In genomic region chr11:102530558-102530957, GRCh38 we compare ENCODE assay signal across 1 cellular context.
A peak's percentile ranks its signal among the peaks of the same experiment; 100 is the strongest.
TF ChIP-seq lines count a peak whose summit lies in the region.

MMP7 (minus strand) TSS chr11:102530747; CDS start chr11:102530700, 47 bp downstream.

TF ChIP-seq in GM12878, 131 proteins besides CTCF, POLR2A, EP300 and RAD21:
- TF ChIP-seq MLLT1 (IDR thresholded peaks at IDR 0.05), result peak; percentile 84
- peak; percentile 43; the same call in 1 of the 2 replicates for TF ChIP-seq MTA2 (IDR thresholded peaks at IDR 0.05; ENCODE audit: low read depth)
- 0 out of 2 replicates have a peak, but pooled peaks have one; percentile 11 for TF ChIP-seq DPF2 (IDR thresholded peaks at IDR 0.05)
- no peak for TF ChIP-seq MYC (IDR thresholded peaks at IDR 0.05; ENCODE audit: insufficient read depth, insufficient read length, insufficient replicate concordance, low read length, severe bottlenecking)
- peak; percentile 67; the same call in 1 of the 2 replicates for TF ChIP-seq SMARCA5 (IDR thresholded peaks at IDR 0.05)
- no peak for TF ChIP-seq ZNF687 (IDR thresholded peaks at IDR 0.05)
- no peak for TF ChIP-seq NRF1 (conservative IDR thresholded peaks at IDR 0.05; ENCODE audit: low read depth, low read length)
- no peak for TF ChIP-seq MAX (IDR thresholded peaks at IDR 0.05; ENCODE audit: low read depth, low read length)
- no peak for TF ChIP-seq KDM1A (IDR thresholded peaks at IDR 0.05; ENCODE audit: borderline replicate concordance)
- TF ChIP-seq ZBTB33 (IDR thresholded peaks at IDR 0.05), result peak; percentile 87
- TF ChIP-seq ZZZ3 (IDR thresholded peaks at IDR 0.05; ENCODE audit: control insufficient read depth, insufficient read length, low read depth), result no peak
- TF ChIP-seq SMAD5 (IDR thresholded peaks at IDR 0.05; ENCODE audit: low read depth), result no peak
- TF ChIP-seq ATF7 (IDR thresholded peaks at IDR 0.05; ENCODE audit: low read depth), result 0 out of 2 replicates have a peak, but pooled peaks have one; percentile 33
- no peak for TF ChIP-seq IKZF1 (conservative IDR thresholded peaks at IDR 0.05)
